Comparison of ENCODE assay signal across 12 cellular contexts in the genomic region with DNA sequence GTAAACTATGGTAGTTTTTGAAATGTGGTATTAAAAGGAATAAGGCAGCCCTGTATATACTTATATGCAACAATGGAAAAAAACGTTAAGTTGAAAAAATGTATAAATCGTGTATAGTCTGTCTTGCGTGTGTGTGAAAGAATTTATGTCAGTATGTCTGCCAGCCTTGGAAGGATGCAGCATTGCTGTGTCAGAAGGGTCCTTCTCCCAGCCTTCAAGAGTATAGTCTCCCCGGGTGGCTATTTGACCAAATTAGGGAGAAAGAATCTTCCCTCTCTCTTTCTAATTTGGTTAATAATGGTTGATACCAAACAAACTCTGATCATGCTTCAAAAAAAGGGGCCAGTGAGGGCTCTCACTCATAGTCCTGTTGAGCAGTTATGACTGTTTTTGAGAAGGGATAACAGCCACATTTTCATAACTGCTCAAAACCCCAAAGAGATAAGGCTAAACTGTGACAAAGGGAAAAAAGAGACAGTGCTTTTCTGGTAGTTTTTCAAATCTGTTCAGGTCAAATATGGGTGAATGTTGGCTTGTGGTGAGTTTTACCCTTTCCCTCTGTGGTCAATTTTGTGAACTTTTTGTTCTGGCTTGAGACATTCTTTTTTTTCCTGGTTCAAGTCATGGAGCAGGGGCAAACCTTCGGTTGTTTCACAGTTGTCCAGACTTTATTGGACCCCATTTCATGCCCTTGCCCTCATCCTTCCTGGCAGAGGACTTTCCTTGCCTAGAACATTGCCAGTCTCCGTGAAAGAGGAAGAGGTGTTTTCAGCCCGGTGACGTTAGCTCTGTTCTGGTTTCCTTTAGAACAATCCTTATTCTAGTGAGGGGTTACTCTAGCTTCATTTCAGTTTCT. TPM values are rescaled to one million over a fixed set of nuclear protein-coding genes. Genes with fewer than 3 reads are reported as not detected.
DNase-seq lines count a peak whose midpoint lies in the region; ATAC-seq lines count a peak whose summit lies in the region.
"Had no signal": no experiment of that assay in that cellular context is flagged by ENCODE, and none has a peak within 500 bp of the region (broad histone marks: within the 10 kb centered on the region; RNA-seq: fewer than 3 reads in every experiment).

No MANE protein-coding gene starts in this region.

- DNase-seq in CD8-positive, alpha-beta memory T cell, result no peak
- DNase-seq in T-helper 2 cell treated with Interferon-gamma antibody and Interleukin-4, amounts not matched to agents 5 μg/mL and 100 μg/mL, for 36 hours (ENCODE audit: low spot score), result peak; percentile 28
- DNase-seq in midbrain (lab: John Stamatoyannopoulos, UW) (peak; percentile 19), NCI-H1417 (lab: John Stamatoyannopoulos, UW) (no peak), NCI-H1694 treated with DMSO at 0.1 percent for 48 hours (lab: John Stamatoyannopoulos, UW) (no peak), T1000 (lab: John Stamatoyannopoulos, UW) (no peak)
- DNase-seq: anterior cingulate cortex, NCI-H1694, Peyer's patch had no signal

- no peaks in the 10 kb centered on the region for H3K9me3 ChIP-seq in CD8-positive, alpha-beta memory T cell (ENCODE audit: low read length)
- H3K9me3 ChIP-seq: Peyer's patch had no signal

- peaks cover 10% of the 10 kb centered on the region for H3K4me1 ChIP-seq in CD8-positive, alpha-beta memory T cell (ENCODE audit: insufficient read depth, low read length)

- H3K4me3 Mint-ChIP-seq in CD8-positive, alpha-beta memory T cell, result peak overlapping the region in 6 of 7 donors; percentile 39 to 76 (median 60)
- H3K4me3 Mint-ChIP-seq in T-helper 2 cell treated with Interferon-gamma antibody and Interleukin-4, amounts not matched to agents 5 μg/mL and 100 μg/mL, for 36 hours, result peak overlapping the region; percentile 19

- ATAC-seq in GM21529 (IDR thresholded peaks at IDR 0.05; ENCODE audit: unreplicated experiment) (peak; percentile 48), GM18861 (IDR thresholded peaks at IDR 0.05; ENCODE audit: unreplicated experiment) (no peak)

- no peaks in the 10 kb centered on the region for H3K36me3 ChIP-seq in CD8-positive, alpha-beta memory T cell (ENCODE audit: insufficient read depth, low read length)
- H3K36me3 ChIP-seq: Peyer's patch had no signal

- CTCF ChIA-PET in CD8-positive, alpha-beta memory T cell (lab: Charles Lee), result no interaction called here

- no peaks in the 10 kb centered on the region for H3K27me3 ChIP-seq in CD8-positive, alpha-beta memory T cell (ENCODE audit: insufficient read depth, low read length, poor library complexity, severe bottlenecking)
- H3K27me3 ChIP-seq: Peyer's patch had no signal

- H3K27ac ChIP-seq in CD8-positive, alpha-beta memory T cell (ENCODE audit: low read depth, low read length), result no peak overlapping the region
- H3K27ac ChIP-seq: VCaP had no signal

- peaks cover 46 to 66% (median 61%) of the 10 kb centered on the region in 3 donors for H3K4me1 Mint-ChIP-seq in CD8-positive, alpha-beta memory T cell
- H3K4me1 Mint-ChIP-seq in T-helper 2 cell treated with Interferon-gamma antibody and Interleukin-4, amounts not matched to agents 5 μg/mL and 100 μg/mL, for 36 hours (ENCODE audit: low read depth), result peaks cover 23% of the 10 kb centered on the region

- no peak overlapping the region for H3K4me3 ChIP-seq in CD8-positive, alpha-beta memory T cell (ENCODE audit: low read length)
- H3K4me3 ChIP-seq: Peyer's patch had no signal

- H3K27me3 Mint-ChIP-seq in CD8-positive, alpha-beta memory T cell, result no peaks in the 10 kb centered on the region
- H3K27me3 Mint-ChIP-seq in T-helper 2 cell treated with Interferon-gamma antibody and Interleukin-4, amounts not matched to agents 5 μg/mL and 100 μg/mL, for 36 hours (ENCODE audit: low read depth), result peaks cover 25% of the 10 kb centered on the region

- peaks cover 9 to 10% (median 9%) of the 10 kb centered on the region in 3 donors for H3K36me3 Mint-ChIP-seq in CD8-positive, alpha-beta memory T cell
- H3K36me3 Mint-ChIP-seq in T-helper 2 cell treated with Interferon-gamma antibody and Interleukin-4, amounts not matched to agents 5 μg/mL and 100 μg/mL, for 36 hours (ENCODE audit: low read depth), result peaks cover 10% of the 10 kb centered on the region

- POLR2A ChIA-PET in CD8-positive, alpha-beta memory T cell (lab: Charles Lee), result no interaction called here

- peak overlapping the region in 5 of 8 donors; percentile 6 to 81 (median 40) for H3K27ac Mint-ChIP-seq in CD8-positive, alpha-beta memory T cell
- no peak overlapping the region for H3K27ac Mint-ChIP-seq in T-helper 2 cell treated with Interferon-gamma antibody and Interleukin-4, amounts not matched to agents 5 μg/mL and 100 μg/mL, for 36 hours

- peaks cover 0 to 2% (median 1%) of the 10 kb centered on the region in 5 donors for H3K9me3 Mint-ChIP-seq in CD8-positive, alpha-beta memory T cell
- H3K9me3 Mint-ChIP-seq in T-helper 2 cell treated with Interferon-gamma antibody and Interleukin-4, amounts not matched to agents 5 μg/mL and 100 μg/mL, for 36 hours, result peaks cover 7% of the 10 kb centered on the region

RNA-seq across cellular contexts. Expression of a gene that starts 21.0 kb away (rescaled TPM):
- total RNA-seq in CD8-positive, alpha-beta memory T cell, result 1 to 10 TPM; 3.3 to 3.7 TPM
- 3.9 TPM for polyA plus RNA-seq in CD8-positive, alpha-beta memory T cell

RNA-seq across cellular contexts. Expression of a gene that starts 53.7 kb away (rescaled TPM):
- 10 to 100 TPM; 40.2 to 44.9 TPM for total RNA-seq in CD8-positive, alpha-beta memory T cell
- polyA plus RNA-seq in CD8-positive, alpha-beta memory T cell, result 47.9 TPM

Comparison
In these comparisons a context has a peak if more than half of its experiments do, and no peak if none do; other contexts are left out.
1. DNase-seq: peak in T-helper 2 cell treated with Interferon-gamma antibody and Interleukin-4, amounts not matched to agents 5 μg/mL and 100 μg/mL, for 36 hours (single experiment) and midbrain (single experiment); none in CD8-positive, alpha-beta memory T cell (0 of 5), NCI-H1417 (0 of 3), NCI-H1694 treated with DMSO at 0.1 percent for 48 hours (single experiment) and T1000 (single experiment).